In the genomic region with DNA sequence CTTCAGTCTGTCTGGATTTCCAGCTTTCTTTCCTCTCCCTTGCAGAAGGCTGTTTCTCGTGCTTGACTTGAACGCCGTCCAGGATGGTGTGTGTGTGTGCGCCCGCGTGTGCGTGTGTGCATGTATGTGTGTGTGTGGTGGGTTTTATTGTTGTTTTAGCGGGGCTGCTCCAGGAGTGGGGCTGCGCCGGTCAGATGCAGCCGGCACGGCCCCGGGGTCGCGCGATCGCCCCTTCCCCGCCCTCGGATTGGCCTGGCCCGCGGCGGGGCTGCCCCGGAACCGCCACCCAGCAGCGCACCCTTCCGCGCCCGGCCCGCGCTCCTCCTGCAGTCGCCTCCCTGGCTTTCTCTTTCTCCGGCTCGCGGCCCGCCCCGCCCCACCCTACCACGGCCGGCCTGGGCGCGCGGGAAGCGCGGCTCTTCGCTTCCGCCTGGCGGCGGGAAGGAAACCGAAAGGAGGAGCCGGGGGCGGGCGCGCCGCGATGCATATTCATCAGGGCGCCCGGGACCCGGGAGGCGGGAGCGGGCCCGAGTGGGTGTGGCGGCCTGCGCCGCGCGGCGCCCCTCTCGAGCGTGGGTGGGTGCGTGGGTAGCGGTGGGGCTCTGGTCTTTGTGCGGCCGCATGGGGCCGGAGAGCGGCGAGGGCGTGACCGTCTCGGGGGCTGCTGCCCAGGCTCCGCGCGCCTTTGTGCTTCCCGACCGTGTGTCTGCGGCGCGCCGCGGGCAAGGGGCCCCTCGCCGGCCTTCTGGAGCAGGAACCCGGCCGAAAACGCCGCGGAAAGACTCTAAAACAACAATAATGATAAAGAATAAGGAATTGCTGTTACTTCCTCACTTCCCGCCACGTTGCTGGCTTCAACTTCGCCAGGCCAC, we compare ENCODE assay signal across 1 cellular context.
TF ChIP-seq lines count a peak whose summit lies in the region.

No MANE protein-coding gene starts in this region.

TF ChIP-seq in K562, 482 proteins besides CTCF, POLR2A, EP300 and RAD21 (continued from another document and continues in another):
- TF ChIP-seq FIP1L1 (IDR thresholded peaks at IDR 0.05; ENCODE audit: low read depth, low read length, poor library complexity, severe bottlenecking) (peak; percentile 39), GATA2 (CRISPR knock-in tag; IDR thresholded peaks at IDR 0.05) (no peak), CBX5 (IDR thresholded peaks at IDR 0.05; ENCODE audit: borderline replicate concordance, low read depth) (no peak), TAF9B (IDR thresholded peaks at IDR 0.05; ENCODE audit: partially characterized antibody) (no peak), MCM5 (IDR thresholded peaks at IDR 0.05; ENCODE audit: low read depth) (no peak), ZNF431 (CRISPR knock-in tag; IDR thresholded peaks at IDR 0.05) (no peak), KLF1 (tag; IDR thresholded peaks at IDR 0.05) (no peak), SIN3B (IDR thresholded peaks at IDR 0.05; ENCODE audit: low read depth) (no peak), U2AF1 (optimal IDR thresholded peaks at IDR 0.05; ENCODE audit: low read depth, low read length) (peak; percentile 65), SRF (CRISPR knock-in tag; IDR thresholded peaks at IDR 0.05) (peak in 1 of 2 experiments; percentile 76; a peak in 1 of 4 replicates), ESRRA (IDR thresholded peaks at IDR 0.05; ENCODE audit: borderline replicate concordance, low read depth) (peak; percentile 16; the same call in 1 of the 2 replicates), TCFL5 (CRISPR knock-in tag; conservative IDR thresholded peaks at IDR 0.05) (no peak), MTA2 (IDR thresholded peaks at IDR 0.05; ENCODE audit: low read depth) (0 out of 2 replicates have a peak, but pooled peaks have one; percentile 6), TEAD4 (IDR thresholded peaks at IDR 0.05; ENCODE audit: low read length) (peak; percentile 74), TEAD4 (CRISPR knock-in tag; IDR thresholded peaks at IDR 0.05; ENCODE audit: borderline replicate concordance) (no peak), PPARD (CRISPR knock-in tag; IDR thresholded peaks at IDR 0.05) (no peak), PHF8 (IDR thresholded peaks at IDR 0.05; ENCODE audit: borderline replicate concordance, low read length) (peak; percentile 66; the same call in 1 of the 2 replicates), TCF7L2 (IDR thresholded peaks at IDR 0.05; ENCODE audit: low read depth, low read length) (no peak), NFIC (IDR thresholded peaks at IDR 0.05) (peak; percentile 82), RFX5 (IDR thresholded peaks at IDR 0.05; ENCODE audit: low read depth, low read length) (no peak), ZNF224 (CRISPR knock-in tag; IDR thresholded peaks at IDR 0.05) (no peak), SAP30 (IDR thresholded peaks at IDR 0.05; ENCODE audit: borderline replicate concordance, insufficient read depth, low read depth, low read length, poor library complexity, severe bottlenecking) (no peak), SP2 (IDR thresholded peaks at IDR 0.05; ENCODE audit: extremely low read depth, low read depth, low read length, poor library complexity, severe bottlenecking) (no peak), DNMT1 (IDR thresholded peaks at IDR 0.05) (no peak), CCNT2 (IDR thresholded peaks at IDR 0.05; ENCODE audit: borderline replicate concordance, extremely low read depth, insufficient read length, low read depth, low read length) (peak; percentile 72), HNRNPLL (IDR thresholded peaks at IDR 0.05; ENCODE audit: low read depth, low read length, poor library complexity, severe bottlenecking) (peak; percentile 18), ATF7 (IDR thresholded peaks at IDR 0.05) (peak; percentile 57; the same call in 1 of the 2 replicates), ZNF76 (CRISPR knock-in tag; IDR thresholded peaks at IDR 0.05; ENCODE audit: borderline replicate concordance) (no peak), ZZZ3 (IDR thresholded peaks at IDR 0.05) (no peak), GABPB1 (CRISPR knock-in tag; IDR thresholded peaks at IDR 0.05) (no peak)
- TF ChIP-seq, protein P1, sequence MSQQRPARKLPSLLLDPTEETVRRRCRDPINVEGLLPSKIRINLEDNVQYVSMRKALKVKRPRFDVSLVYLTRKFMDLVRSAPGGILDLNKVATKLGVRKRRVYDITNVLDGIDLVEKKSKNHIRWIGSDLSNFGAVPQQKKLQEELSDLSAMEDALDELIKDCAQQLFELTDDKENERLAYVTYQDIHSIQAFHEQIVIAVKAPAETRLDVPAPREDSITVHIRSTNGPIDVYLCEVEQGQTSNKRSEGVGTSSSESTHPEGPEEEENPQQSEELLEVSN (IDR thresholded peaks at IDR 0.05; ENCODE audit: borderline replicate concordance in 1 of 2, extremely low read depth in 1 of 2, insufficient read depth in 1 of 2, insufficient read length in 1 of 2, low read depth in 1 of 2, low read length in 1 of 2, poor library complexity in 1 of 2, severe bottlenecking in 1 of 2) = peak; percentile 57 to 84
- TF ChIP-seq, protein P2, sequence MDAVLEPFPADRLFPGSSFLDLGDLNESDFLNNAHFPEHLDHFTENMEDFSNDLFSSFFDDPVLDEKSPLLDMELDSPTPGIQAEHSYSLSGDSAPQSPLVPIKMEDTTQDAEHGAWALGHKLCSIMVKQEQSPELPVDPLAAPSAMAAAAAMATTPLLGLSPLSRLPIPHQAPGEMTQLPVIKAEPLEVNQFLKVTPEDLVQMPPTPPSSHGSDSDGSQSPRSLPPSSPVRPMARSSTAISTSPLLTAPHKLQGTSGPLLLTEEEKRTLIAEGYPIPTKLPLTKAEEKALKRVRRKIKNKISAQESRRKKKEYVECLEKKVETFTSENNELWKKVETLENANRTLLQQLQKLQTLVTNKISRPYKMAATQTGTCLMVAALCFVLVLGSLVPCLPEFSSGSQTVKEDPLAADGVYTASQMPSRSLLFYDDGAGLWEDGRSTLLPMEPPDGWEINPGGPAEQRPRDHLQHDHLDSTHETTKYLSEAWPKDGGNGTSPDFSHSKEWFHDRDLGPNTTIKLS (IDR thresholded peaks at IDR 0.05; ENCODE audit: borderline replicate concordance, low read depth) = peak; percentile 71
- TF ChIP-seq, protein P3, sequence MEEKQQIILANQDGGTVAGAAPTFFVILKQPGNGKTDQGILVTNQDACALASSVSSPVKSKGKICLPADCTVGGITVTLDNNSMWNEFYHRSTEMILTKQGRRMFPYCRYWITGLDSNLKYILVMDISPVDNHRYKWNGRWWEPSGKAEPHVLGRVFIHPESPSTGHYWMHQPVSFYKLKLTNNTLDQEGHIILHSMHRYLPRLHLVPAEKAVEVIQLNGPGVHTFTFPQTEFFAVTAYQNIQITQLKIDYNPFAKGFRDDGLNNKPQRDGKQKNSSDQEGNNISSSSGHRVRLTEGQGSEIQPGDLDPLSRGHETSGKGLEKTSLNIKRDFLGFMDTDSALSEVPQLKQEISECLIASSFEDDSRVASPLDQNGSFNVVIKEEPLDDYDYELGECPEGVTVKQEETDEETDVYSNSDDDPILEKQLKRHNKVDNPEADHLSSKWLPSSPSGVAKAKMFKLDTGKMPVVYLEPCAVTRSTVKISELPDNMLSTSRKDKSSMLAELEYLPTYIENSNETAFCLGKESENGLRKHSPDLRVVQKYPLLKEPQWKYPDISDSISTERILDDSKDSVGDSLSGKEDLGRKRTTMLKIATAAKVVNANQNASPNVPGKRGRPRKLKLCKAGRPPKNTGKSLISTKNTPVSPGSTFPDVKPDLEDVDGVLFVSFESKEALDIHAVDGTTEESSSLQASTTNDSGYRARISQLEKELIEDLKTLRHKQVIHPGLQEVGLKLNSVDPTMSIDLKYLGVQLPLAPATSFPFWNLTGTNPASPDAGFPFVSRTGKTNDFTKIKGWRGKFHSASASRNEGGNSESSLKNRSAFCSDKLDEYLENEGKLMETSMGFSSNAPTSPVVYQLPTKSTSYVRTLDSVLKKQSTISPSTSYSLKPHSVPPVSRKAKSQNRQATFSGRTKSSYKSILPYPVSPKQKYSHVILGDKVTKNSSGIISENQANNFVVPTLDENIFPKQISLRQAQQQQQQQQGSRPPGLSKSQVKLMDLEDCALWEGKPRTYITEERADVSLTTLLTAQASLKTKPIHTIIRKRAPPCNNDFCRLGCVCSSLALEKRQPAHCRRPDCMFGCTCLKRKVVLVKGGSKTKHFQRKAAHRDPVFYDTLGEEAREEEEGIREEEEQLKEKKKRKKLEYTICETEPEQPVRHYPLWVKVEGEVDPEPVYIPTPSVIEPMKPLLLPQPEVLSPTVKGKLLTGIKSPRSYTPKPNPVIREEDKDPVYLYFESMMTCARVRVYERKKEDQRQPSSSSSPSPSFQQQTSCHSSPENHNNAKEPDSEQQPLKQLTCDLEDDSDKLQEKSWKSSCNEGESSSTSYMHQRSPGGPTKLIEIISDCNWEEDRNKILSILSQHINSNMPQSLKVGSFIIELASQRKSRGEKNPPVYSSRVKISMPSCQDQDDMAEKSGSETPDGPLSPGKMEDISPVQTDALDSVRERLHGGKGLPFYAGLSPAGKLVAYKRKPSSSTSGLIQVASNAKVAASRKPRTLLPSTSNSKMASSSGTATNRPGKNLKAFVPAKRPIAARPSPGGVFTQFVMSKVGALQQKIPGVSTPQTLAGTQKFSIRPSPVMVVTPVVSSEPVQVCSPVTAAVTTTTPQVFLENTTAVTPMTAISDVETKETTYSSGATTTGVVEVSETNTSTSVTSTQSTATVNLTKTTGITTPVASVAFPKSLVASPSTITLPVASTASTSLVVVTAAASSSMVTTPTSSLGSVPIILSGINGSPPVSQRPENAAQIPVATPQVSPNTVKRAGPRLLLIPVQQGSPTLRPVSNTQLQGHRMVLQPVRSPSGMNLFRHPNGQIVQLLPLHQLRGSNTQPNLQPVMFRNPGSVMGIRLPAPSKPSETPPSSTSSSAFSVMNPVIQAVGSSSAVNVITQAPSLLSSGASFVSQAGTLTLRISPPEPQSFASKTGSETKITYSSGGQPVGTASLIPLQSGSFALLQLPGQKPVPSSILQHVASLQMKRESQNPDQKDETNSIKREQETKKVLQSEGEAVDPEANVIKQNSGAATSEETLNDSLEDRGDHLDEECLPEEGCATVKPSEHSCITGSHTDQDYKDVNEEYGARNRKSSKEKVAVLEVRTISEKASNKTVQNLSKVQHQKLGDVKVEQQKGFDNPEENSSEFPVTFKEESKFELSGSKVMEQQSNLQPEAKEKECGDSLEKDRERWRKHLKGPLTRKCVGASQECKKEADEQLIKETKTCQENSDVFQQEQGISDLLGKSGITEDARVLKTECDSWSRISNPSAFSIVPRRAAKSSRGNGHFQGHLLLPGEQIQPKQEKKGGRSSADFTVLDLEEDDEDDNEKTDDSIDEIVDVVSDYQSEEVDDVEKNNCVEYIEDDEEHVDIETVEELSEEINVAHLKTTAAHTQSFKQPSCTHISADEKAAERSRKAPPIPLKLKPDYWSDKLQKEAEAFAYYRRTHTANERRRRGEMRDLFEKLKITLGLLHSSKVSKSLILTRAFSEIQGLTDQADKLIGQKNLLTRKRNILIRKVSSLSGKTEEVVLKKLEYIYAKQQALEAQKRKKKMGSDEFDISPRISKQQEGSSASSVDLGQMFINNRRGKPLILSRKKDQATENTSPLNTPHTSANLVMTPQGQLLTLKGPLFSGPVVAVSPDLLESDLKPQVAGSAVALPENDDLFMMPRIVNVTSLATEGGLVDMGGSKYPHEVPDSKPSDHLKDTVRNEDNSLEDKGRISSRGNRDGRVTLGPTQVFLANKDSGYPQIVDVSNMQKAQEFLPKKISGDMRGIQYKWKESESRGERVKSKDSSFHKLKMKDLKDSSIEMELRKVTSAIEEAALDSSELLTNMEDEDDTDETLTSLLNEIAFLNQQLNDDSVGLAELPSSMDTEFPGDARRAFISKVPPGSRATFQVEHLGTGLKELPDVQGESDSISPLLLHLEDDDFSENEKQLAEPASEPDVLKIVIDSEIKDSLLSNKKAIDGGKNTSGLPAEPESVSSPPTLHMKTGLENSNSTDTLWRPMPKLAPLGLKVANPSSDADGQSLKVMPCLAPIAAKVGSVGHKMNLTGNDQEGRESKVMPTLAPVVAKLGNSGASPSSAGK (IDR thresholded peaks at IDR 0.05) = peak; percentile 62
- TF ChIP-seq, protein P4, sequence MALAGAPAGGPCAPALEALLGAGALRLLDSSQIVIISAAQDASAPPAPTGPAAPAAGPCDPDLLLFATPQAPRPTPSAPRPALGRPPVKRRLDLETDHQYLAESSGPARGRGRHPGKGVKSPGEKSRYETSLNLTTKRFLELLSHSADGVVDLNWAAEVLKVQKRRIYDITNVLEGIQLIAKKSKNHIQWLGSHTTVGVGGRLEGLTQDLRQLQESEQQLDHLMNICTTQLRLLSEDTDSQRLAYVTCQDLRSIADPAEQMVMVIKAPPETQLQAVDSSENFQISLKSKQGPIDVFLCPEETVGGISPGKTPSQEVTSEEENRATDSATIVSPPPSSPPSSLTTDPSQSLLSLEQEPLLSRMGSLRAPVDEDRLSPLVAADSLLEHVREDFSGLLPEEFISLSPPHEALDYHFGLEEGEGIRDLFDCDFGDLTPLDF (CRISPR knock-in tag; IDR thresholded peaks at IDR 0.05) = peak; percentile 86; the same call in 1 of the 2 replicates
- TF ChIP-seq, protein P5, sequence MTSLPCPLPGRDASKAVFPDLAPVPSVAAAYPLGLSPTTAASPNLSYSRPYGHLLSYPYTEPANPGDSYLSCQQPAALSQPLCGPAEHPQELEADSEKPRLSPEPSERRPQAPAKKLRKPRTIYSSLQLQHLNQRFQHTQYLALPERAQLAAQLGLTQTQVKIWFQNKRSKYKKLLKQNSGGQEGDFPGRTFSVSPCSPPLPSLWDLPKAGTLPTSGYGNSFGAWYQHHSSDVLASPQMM (CRISPR knock-in tag; IDR thresholded peaks at IDR 0.05) = no peak
- TF ChIP-seq, protein P6, sequence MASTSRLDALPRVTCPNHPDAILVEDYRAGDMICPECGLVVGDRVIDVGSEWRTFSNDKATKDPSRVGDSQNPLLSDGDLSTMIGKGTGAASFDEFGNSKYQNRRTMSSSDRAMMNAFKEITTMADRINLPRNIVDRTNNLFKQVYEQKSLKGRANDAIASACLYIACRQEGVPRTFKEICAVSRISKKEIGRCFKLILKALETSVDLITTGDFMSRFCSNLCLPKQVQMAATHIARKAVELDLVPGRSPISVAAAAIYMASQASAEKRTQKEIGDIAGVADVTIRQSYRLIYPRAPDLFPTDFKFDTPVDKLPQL (IDR thresholded peaks at IDR 0.05; ENCODE audit: extremely low read depth, insufficient read length) = no peak
- TF ChIP-seq, protein P7, sequence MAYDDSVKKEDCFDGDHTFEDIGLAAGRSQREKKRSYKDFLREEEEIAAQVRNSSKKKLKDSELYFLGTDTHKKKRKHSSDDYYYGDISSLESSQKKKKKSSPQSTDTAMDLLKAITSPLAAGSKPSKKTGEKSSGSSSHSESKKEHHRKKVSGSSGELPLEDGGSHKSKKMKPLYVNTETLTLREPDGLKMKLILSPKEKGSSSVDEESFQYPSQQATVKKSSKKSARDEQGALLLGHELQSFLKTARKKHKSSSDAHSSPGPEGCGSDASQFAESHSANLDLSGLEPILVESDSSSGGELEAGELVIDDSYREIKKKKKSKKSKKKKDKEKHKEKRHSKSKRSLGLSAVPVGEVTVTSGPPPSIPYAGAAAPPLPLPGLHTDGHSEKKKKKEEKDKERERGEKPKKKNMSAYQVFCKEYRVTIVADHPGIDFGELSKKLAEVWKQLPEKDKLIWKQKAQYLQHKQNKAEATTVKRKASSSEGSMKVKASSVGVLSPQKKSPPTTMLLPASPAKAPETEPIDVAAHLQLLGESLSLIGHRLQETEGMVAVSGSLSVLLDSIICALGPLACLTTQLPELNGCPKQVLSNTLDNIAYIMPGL (CRISPR knock-in tag; IDR thresholded peaks at IDR 0.05) = no peak
- TF ChIP-seq, protein P8, sequence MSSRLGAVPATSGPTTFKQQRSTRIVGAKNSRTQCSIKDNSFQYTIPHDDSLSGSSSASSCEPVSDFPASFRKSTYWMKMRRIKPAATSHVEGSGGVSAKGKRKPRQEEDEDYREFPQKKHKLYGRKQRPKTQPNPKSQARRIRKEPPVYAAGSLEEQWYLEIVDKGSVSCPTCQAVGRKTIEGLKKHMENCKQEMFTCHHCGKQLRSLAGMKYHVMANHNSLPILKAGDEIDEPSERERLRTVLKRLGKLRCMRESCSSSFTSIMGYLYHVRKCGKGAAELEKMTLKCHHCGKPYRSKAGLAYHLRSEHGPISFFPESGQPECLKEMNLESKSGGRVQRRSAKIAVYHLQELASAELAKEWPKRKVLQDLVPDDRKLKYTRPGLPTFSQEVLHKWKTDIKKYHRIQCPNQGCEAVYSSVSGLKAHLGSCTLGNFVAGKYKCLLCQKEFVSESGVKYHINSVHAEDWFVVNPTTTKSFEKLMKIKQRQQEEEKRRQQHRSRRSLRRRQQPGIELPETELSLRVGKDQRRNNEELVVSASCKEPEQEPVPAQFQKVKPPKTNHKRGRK (tag; IDR thresholded peaks at IDR 0.05) = no peak
